9 cellular contexts compared by ENCODE assay signal in genomic region chr5:141477815-141478214, GRCh38. TPM values are rescaled to one million over a fixed set of nuclear protein-coding genes. Genes with fewer than 3 reads are reported as not detected.
DNase-seq lines count a peak whose midpoint lies in the region; ATAC-seq and TF ChIP-seq lines count a peak whose summit lies in the region.
"Had no signal": no experiment of that assay in that cellular context is flagged by ENCODE, and none has a peak within 500 bp of the region (broad histone marks: within the 10 kb centered on the region; RNA-seq: fewer than 3 reads in every experiment).

No MANE protein-coding gene starts in this region.

- H3K79me2 ChIP-seq in OCI-LY1 (ENCODE audit: insufficient read depth, low read length) (no peaks in the 10 kb centered on the region), fibroblast of lung (ENCODE audit: control insufficient read depth, insufficient read depth, low read length) (peaks cover 29% of the 10 kb centered on the region)

- no peak for DNase-seq in AG10803 (ENCODE audit: low read depth)
- DNase-seq in fibroblast of lung (ENCODE audit: low read depth in 2 of 2), result no peak
- DNase-seq in psoas muscle, result no peak
- DNase-seq in GM13977 (ENCODE audit: low spot score), result no peak
- no peak for DNase-seq in NCI-H2227 (lab: John Stamatoyannopoulos, UW; ENCODE audit: unreplicated experiment)
- no peak for DNase-seq in NCI-H1694 treated with DMSO at 0.1 percent for 48 hours (lab: John Stamatoyannopoulos, UW)
- DNase-seq: NCI-H82 had no signal

- peak overlapping the region; percentile 83; the same call in 1 of the 2 replicates for H3K4me2 ChIP-seq in OCI-LY1 (ENCODE audit: low read length)
- peak overlapping the region; percentile 89 for H3K4me2 ChIP-seq in fibroblast of lung (ENCODE audit: extremely low read depth, insufficient read depth, low read length)

- H2AFZ ChIP-seq in OCI-LY1 (ENCODE audit: low read length) (no peak overlapping the region), fibroblast of lung (ENCODE audit: low read length) (no peak overlapping the region)

- H3K9me2 ChIP-seq in OCI-LY1 (ENCODE audit: low read depth, low read length), result no peaks in the 10 kb centered on the region

- peaks cover 31% of the 10 kb centered on the region for H3K4me1 ChIP-seq in OCI-LY1 (ENCODE audit: insufficient read depth, low read length, severe bottlenecking)
- H3K4me1 ChIP-seq in fibroblast of lung (ENCODE audit: control insufficient read depth, extremely low read depth, insufficient read depth, low read length), result peaks cover 18% of the 10 kb centered on the region
- peaks cover 38% of the 10 kb centered on the region for H3K4me1 ChIP-seq in psoas muscle

- intact Hi-C loops in psoas muscle (cut with DNase I), result loop anchor here (5.0 kb wide), 2 partner anchors 34 to 46 kb away; partner anchors contain the start of gene PCDHGA12 (in 1 of the 2)

- TF ChIP-seq CTCF in AG10803 (conservative IDR thresholded peaks at IDR 0.05; ENCODE audit: low read length) (no peak), OCI-LY1 (IDR thresholded peaks at IDR 0.05; ENCODE audit: low read length) (no peak), fibroblast of lung (conservative IDR thresholded peaks at IDR 0.05 in 1 of 2, IDR thresholded peaks at IDR 0.05 in 1 of 2; ENCODE audit: low read depth in 1 of 2, low read length in 2 of 2) (no peak), psoas muscle (IDR thresholded peaks at IDR 0.05) (no peak), GM13977 (IDR thresholded peaks at IDR 0.05; ENCODE audit: extremely low read depth, insufficient read depth, missing control alignments) (no peak)

- H3K9me3 ChIP-seq in OCI-LY1 (ENCODE audit: low read length), result no peaks in the 10 kb centered on the region
- H3K9me3 ChIP-seq in fibroblast of lung (ENCODE audit: control insufficient read depth, insufficient read depth, low read depth, low read length), result no peaks in the 10 kb centered on the region
- H3K9me3 ChIP-seq in psoas muscle, result no peaks in the 10 kb centered on the region

- no peak overlapping the region for H3K9ac ChIP-seq in OCI-LY1 (ENCODE audit: low read length)
- peak overlapping the region; percentile 45 for H3K9ac ChIP-seq in fibroblast of lung (ENCODE audit: insufficient read depth, low read length)

- H3K36me3 ChIP-seq in OCI-LY1 (ENCODE audit: insufficient read depth, low read length), result no peaks in the 10 kb centered on the region
- H3K36me3 ChIP-seq in fibroblast of lung (ENCODE audit: control insufficient read depth, insufficient read depth, low read length), result peaks cover 1% of the 10 kb centered on the region
- H3K36me3 ChIP-seq in psoas muscle (ENCODE audit: insufficient read depth in 1 of 2, low read depth in 1 of 2), result no peaks in the 10 kb centered on the region

- H4K20me1 ChIP-seq in OCI-LY1 (ENCODE audit: insufficient read depth, low read length) (no peaks in the 10 kb centered on the region), fibroblast of lung (ENCODE audit: control insufficient read depth, extremely low read depth, insufficient read depth, low read length) (peaks cover 3% of the 10 kb centered on the region)

- in situ Hi-C loops in GM13977 (cut with MboI; ENCODE audit: low pct_unique_long_range_greater_than_20kb, low sequenced_read_pairs, unreplicated experiment), result no loop called here

- 35 to 52% (median 46%) methylated on average over 13 of the region's 13 CpGs for WGBS in psoas muscle, 3 donors

- ATAC-seq in psoas muscle (no peak), GM18517 (IDR thresholded peaks at IDR 0.05; ENCODE audit: unreplicated experiment) (no peak)

- H3F3A ChIP-seq in OCI-LY1 (ENCODE audit: insufficient read depth, low read length), result no peaks in the 10 kb centered on the region

- no peak overlapping the region for H3K27ac ChIP-seq in OCI-LY1 (ENCODE audit: low read depth, low read length, poor library complexity, severe bottlenecking)
- H3K27ac ChIP-seq in fibroblast of lung (ENCODE audit: insufficient read depth, low read length), result peak overlapping the region; percentile 7
- no peak overlapping the region for H3K27ac ChIP-seq in psoas muscle

- H3K4me3 ChIP-seq in AG10803 (ENCODE audit: low read length) (peak overlapping the region; percentile 91), OCI-LY1 (ENCODE audit: low read depth, low read length, poor library complexity, severe bottlenecking) (no peak overlapping the region), fibroblast of lung (replicated peaks in 1 of 4; ENCODE audit: control extremely low read depth in 1 of 4, insufficient read depth in 1 of 4, low read depth in 3 of 4, low read length in 4 of 4) (peak overlapping the region; percentile 76 to 95 (median 84)), psoas muscle (peak overlapping the region; percentile 77)

- H3K27me3 ChIP-seq in OCI-LY1 (ENCODE audit: insufficient read depth, low read length) (peaks cover 9% of the 10 kb centered on the region; the same call in 1 of the 2 replicates), fibroblast of lung (ENCODE audit: control insufficient read depth, insufficient read depth, low read length) (no peaks in the 10 kb centered on the region), psoas muscle (ENCODE audit: insufficient read depth in 3 of 3, low read length in 2 of 3) (peaks cover 0 to 11% (median 0%) of the 10 kb centered on the region in 3 donors)

RNA-seq across cellular contexts. Expression of gene PCDHGC3, which starts 2.0 kb away (rescaled TPM):
- total RNA-seq in fibroblast of lung (59.0 and 63.4 TPM in 2 replicates), psoas muscle (10 to 100 TPM in 3 of 4 donors, 1 to 10 TPM in 1; 7.3 to 25.2 (median 14.2) TPM)
- polyA plus RNA-seq in fibroblast of lung (106 and 109 TPM in 2 replicates), psoas muscle (10 to 100 TPM in 1 of 3 donors, 1 to 10 TPM in 2; 8.6 to 22.3 (median 9.0) TPM)
- 155 and 185 TPM in 2 replicates for polyA plus RNA-seq in fibroblast of lung (2012)
- polyA minus RNA-seq in fibroblast of lung (ENCODE audit: low replicate concordance), result 188 and 308 TPM in 2 replicates

RNA-seq across cellular contexts. Expression of gene PCDHGC4, which starts 7.0 kb away (rescaled TPM):
- total RNA-seq in fibroblast of lung, result 1.5 and 3.0 TPM in 2 replicates
- polyA plus RNA-seq in fibroblast of lung, result 0.48 and 0.76 TPM in 2 replicates
- polyA plus RNA-seq in fibroblast of lung (2012), result 0.41 and 0.48 TPM in 2 replicates
- 5.7 and 7.8 TPM in 2 replicates for polyA minus RNA-seq in fibroblast of lung (ENCODE audit: low replicate concordance)
- total RNA-seq in psoas muscle, result 1 to 10 TPM in 1 of 4 donors, under 1 TPM in 3; 0.36 to 1.2 (median 0.65) TPM
- polyA plus RNA-seq in psoas muscle, result under 1 TPM in 2 of 3 donors, not detected in 1; 0.06 to 0.18 TPM

RNA-seq across cellular contexts. Expression of gene PCDHGC5, which starts 11.1 kb away (rescaled TPM):
- total RNA-seq in fibroblast of lung (1.3 and 2.6 TPM in 2 replicates), psoas muscle (1 to 10 TPM in 1 of 4 donors, under 1 TPM in 3; 0.49 to 1.2 (median 0.65) TPM)
- polyA plus RNA-seq in fibroblast of lung (0.97 and 1.1 TPM in 2 replicates), psoas muscle (under 1 TPM in 2 of 3 donors, not detected in 1; 0.08 to 0.95 TPM)
- 0.82 and 1.0 TPM in 2 replicates for polyA plus RNA-seq in fibroblast of lung (2012)
- 5.9 and 6.7 TPM in 2 replicates for polyA minus RNA-seq in fibroblast of lung (ENCODE audit: low replicate concordance)

RNA-seq across cellular contexts. Expression of gene PCDHGA12, which starts 47.5 kb away (rescaled TPM):
- total RNA-seq in fibroblast of lung (9.2 and 13.7 TPM in 2 replicates), psoas muscle (1 to 10 TPM; 2.6 to 6.9 (median 3.6) TPM)
- polyA plus RNA-seq in fibroblast of lung (11.9 and 14.1 TPM in 2 replicates), psoas muscle (under 1 TPM; 0.38 to 0.56 (median 0.39) TPM)
- polyA plus RNA-seq in fibroblast of lung (2012), result 18.6 and 21.1 TPM in 2 replicates
- 16.6 and 20.2 TPM in 2 replicates for polyA minus RNA-seq in fibroblast of lung (ENCODE audit: low replicate concordance)

RNA-seq across cellular contexts. Expression of gene PCDHGA11, which starts 57.0 kb away (rescaled TPM):
- total RNA-seq in fibroblast of lung (5.9 and 8.6 TPM in 2 replicates), psoas muscle (1 to 10 TPM in 3 of 4 donors, under 1 TPM in 1; 0.94 to 4.4 (median 2.9) TPM)
- polyA plus RNA-seq in fibroblast of lung (4.7 and 10.8 TPM in 2 replicates), psoas muscle (under 1 TPM; 0.21 to 0.72 (median 0.45) TPM)
- polyA plus RNA-seq in fibroblast of lung (2012), result 5.3 and 9.2 TPM in 2 replicates
- 11.5 and 21.3 TPM in 2 replicates for polyA minus RNA-seq in fibroblast of lung (ENCODE audit: low replicate concordance)
